In genomic region chr1:45621501-45621836, GRCh38 we compare ENCODE assay signal across 14 cellular contexts. TPM values are rescaled to one million over a fixed set of nuclear protein-coding genes. Genes with fewer than 3 reads are reported as not detected.
A peak's percentile ranks its signal among the peaks of the same experiment; 100 is the strongest.
DNase-seq lines count a peak whose midpoint lies in the region; ATAC-seq and TF ChIP-seq lines count a peak whose summit lies in the region.
"Had no signal": no experiment of that assay in that cellular context is flagged by ENCODE, and none has a peak within 500 bp of the region (broad histone marks: within the 10 kb centered on the region; RNA-seq: fewer than 3 reads in every experiment).

No MANE protein-coding gene starts in this region.

- H3K36me3 ChIP-seq in BLaER1 treated with 17β-estradiol and CSF1 and Interleukin-3, amounts not matched to agents 10 nM and 100 nM = peaks cover 55 to 91% (median 83%) of the 10 kb centered on the region in 11 experiments
- H3K36me3 ChIP-seq in Panc1 (ENCODE audit: control insufficient read depth, insufficient read depth, low read length) = peaks cover 5% of the 10 kb centered on the region; the same call in 1 of the 2 replicates
- peaks cover 93% of the 10 kb centered on the region for H3K36me3 ChIP-seq in neutrophil

- H3K4me3 Mint-ChIP-seq in glutamatergic neuron (ENCODE audit: unreplicated experiment) = no peak overlapping the region

- H4K20me1 ChIP-seq in BLaER1 treated with 17β-estradiol and CSF1 and Interleukin-3, amounts not matched to agents 10 nM and 100 nM = peaks cover 0 to 82% (median 54%) of the 10 kb centered on the region in 11 experiments; a peak in 18 of 22 replicates

- peaks cover 2% of the 10 kb centered on the region for H3K4me1 Mint-ChIP-seq in glutamatergic neuron (ENCODE audit: low read depth, unreplicated experiment)

- peak overlapping the region in 4 of 11 experiments; percentile 6 to 42 (median 22); a peak in 3 of 22 replicates for H3K9ac ChIP-seq in BLaER1 treated with 17β-estradiol and CSF1 and Interleukin-3, amounts not matched to agents 10 nM and 100 nM

- peak overlapping the region in 6 of 11 experiments; percentile 4 to 53 (median 34); a peak in 8 of 22 replicates for H3K27ac ChIP-seq in BLaER1 treated with 17β-estradiol and CSF1 and Interleukin-3, amounts not matched to agents 10 nM and 100 nM
- no peak overlapping the region for H3K27ac ChIP-seq in Panc1 (ENCODE audit: low read length)
- H3K27ac ChIP-seq in neutrophil = peak overlapping the region; percentile 35

- POLR2A ChIA-PET in Panc1 (lab: Charles Lee) = no interaction called here

- peaks cover 6% of the 10 kb centered on the region for H3K27me3 Mint-ChIP-seq in glutamatergic neuron (ENCODE audit: unreplicated experiment)

- intact Hi-C loops in Panc1 (cut with micrococcal nuclease; ENCODE audit: unreplicated experiment) = no loop called here

- ATAC-seq in Panc1 (peak; percentile 35), esophagus mucosa (peak; percentile 14), GM18868 (IDR thresholded peaks at IDR 0.05; ENCODE audit: unreplicated experiment) (no peak)
- ATAC-seq: activated CD4-positive, CD25-positive, alpha-beta regulatory T cell treated with anti-CD3 and anti-CD28 coated beads, Interleukin-2, amount 50 U/mL, for 24 hours had no signal

- no TSS peak for BruUV-seq in Panc1 (replicated peaks; lab: Mats Ljungman, UMichigan)

- H3K27me3 ChIP-seq in BLaER1 treated with 17β-estradiol and CSF1 and Interleukin-3, amounts not matched to agents 10 nM and 100 nM = no peaks in the 10 kb centered on the region
- H3K27me3 ChIP-seq in Panc1 (ENCODE audit: control insufficient read depth, insufficient read depth, low read length) (no peaks in the 10 kb centered on the region), neutrophil (no peaks in the 10 kb centered on the region)

- in situ Hi-C loops in Panc1 (cut with HindIII; ENCODE audit: low pct_unique_long_range_greater_than_20kb, low sequenced_read_pairs) = no loop called here

- peaks cover 7% of the 10 kb centered on the region for H3K9me3 Mint-ChIP-seq in glutamatergic neuron (ENCODE audit: unreplicated experiment)

- no peak overlapping the region for H3K27ac Mint-ChIP-seq in glutamatergic neuron (ENCODE audit: unreplicated experiment)

- no peak overlapping the region for H3K4me3 ChIP-seq in BLaER1 treated with 17β-estradiol and CSF1 and Interleukin-3, amounts not matched to agents 10 nM and 100 nM
- H3K4me3 ChIP-seq in Panc1 (ENCODE audit: low read depth in 2 of 2, low read length in 2 of 2) (no peak overlapping the region), neutrophil (ENCODE audit: low read depth in 1 of 2, low read length in 1 of 2) (no peak overlapping the region)

- peaks cover 0 to 28% (median 5%) of the 10 kb centered on the region in 10 experiments; a peak in 9 of 20 replicates for H3K4me1 ChIP-seq in BLaER1 treated with 17β-estradiol and CSF1 and Interleukin-3, amounts not matched to agents 10 nM and 100 nM
- no peaks in the 10 kb centered on the region for H3K4me1 ChIP-seq in Panc1 (ENCODE audit: control insufficient read depth, insufficient read depth, low read length)
- no peaks in the 10 kb centered on the region for H3K4me1 ChIP-seq in neutrophil (ENCODE audit: control insufficient read depth in 1 of 2, insufficient read depth in 1 of 2, low read depth in 1 of 2, low read length in 1 of 2)

- no peaks in the 10 kb centered on the region for H3K9me3 ChIP-seq in BLaER1 treated with 17β-estradiol and CSF1 and Interleukin-3, amounts not matched to agents 10 nM and 100 nM (replicated peaks in 1 of 11)
- no peaks in the 10 kb centered on the region for H3K9me3 ChIP-seq in Panc1 (ENCODE audit: control insufficient read depth, insufficient read depth, low read depth, low read length)
- H3K9me3 ChIP-seq in neutrophil = no peaks in the 10 kb centered on the region

- H3K36me3 Mint-ChIP-seq in glutamatergic neuron (ENCODE audit: unreplicated experiment) = no peaks in the 10 kb centered on the region

- DNase-seq in Panc1 (ENCODE audit: low read depth, low spot score) (no peak), NCI-H128 (lab: John Stamatoyannopoulos, UW; ENCODE audit: unreplicated experiment) (no peak), NCI-H510A treated with DMSO at 0.1 percent for 48 hours (lab: John Stamatoyannopoulos, UW) (no peak), glutamatergic neuron (no peak)
- DNase-seq: amniotic stem cell; Calu3; kidney glomerular epithelial cell; NCI-H187; stimulated activated CD4-positive, alpha-beta T cell treated with anti-CD3 and anti-CD28 coated beads, Interleukin-12 subunit alpha, Interleukin-12 subunit beta, amount 100 ng/mL, for 4 hours had no signal

- no peak for TF ChIP-seq CTCF in Panc1 (IDR thresholded peaks at IDR 0.05)
- TF ChIP-seq CTCF in neutrophil (IDR thresholded peaks at IDR 0.05) = no peak
- TF ChIP-seq CTCF in glutamatergic neuron (IDR thresholded peaks at IDR 0.05; ENCODE audit: partially characterized antibody, unreplicated experiment) = no peak

- CTCF ChIA-PET in Panc1 (lab: Charles Lee) = no interaction called here

- peak overlapping the region in 4 of 11 experiments; percentile 4 to 62 (median 57); a peak in 6 of 22 replicates for H3K4me2 ChIP-seq in BLaER1 treated with 17β-estradiol and CSF1 and Interleukin-3, amounts not matched to agents 10 nM and 100 nM

RNA-seq across cellular contexts. Expression of gene CCDC17, which starts 2.4 kb away (rescaled TPM):
- total RNA-seq in Panc1 (2021; ENCODE audit: unreplicated experiment) = 2.2 TPM
- 1.1 TPM for polyA plus RNA-seq in Panc1 (2012; ENCODE audit: insufficient read length)
- 2.5 TPM for total RNA-seq in esophagus mucosa
- total RNA-seq in glutamatergic neuron (ENCODE audit: unreplicated experiment) = 3.8 TPM

RNA-seq across cellular contexts. Expression of gene NASP, which starts 37.6 kb away (rescaled TPM):
- 193 TPM for total RNA-seq in Panc1 (2021; ENCODE audit: unreplicated experiment)
- polyA plus RNA-seq in Panc1 (2012; ENCODE audit: insufficient read length) = 147 TPM
- total RNA-seq in esophagus mucosa = 49.9 TPM
- 139 TPM for total RNA-seq in glutamatergic neuron (ENCODE audit: unreplicated experiment)
